In genomic region chr4:141713771-141714445, GRCh38 we compare ENCODE assay signal across 18 cellular contexts.
DNase-seq lines count a peak whose midpoint lies in the region; ATAC-seq and TF ChIP-seq lines count a peak whose summit lies in the region.
"Had no signal": no experiment of that assay in that cellular context is flagged by ENCODE, and none has a peak within 500 bp of the region (broad histone marks: within the 10 kb centered on the region; RNA-seq: fewer than 3 reads in every experiment).

No MANE protein-coding gene starts in this region.

- H3K27ac Mint-ChIP-seq in H9: peak overlapping the region in 2 of 3 experiments; percentile 20 to 59; a peak in 2 of 7 replicates
- H3K27ac Mint-ChIP-seq: activated T-helper 1 cell treated with anti-CD3 and anti-CD28 coated beads, Interleukin-12 subunit alpha, Interleukin-12 subunit beta, Interleukin-2, Interleukin-4 antibody, amounts not matched to agents 30 ng/mL and 10 ng/mL and 1 ng/mL, durations not matched to agents 14 hours and 24 hours and 36 hours; stimulated activated naive CD8-positive, alpha-beta T cell treated with anti-CD3 and anti-CD28 coated beads, Interleukin-15, Interleukin-2, amounts not matched to agents 100 ng/mL and 50 ng/mL, for 24 hours had no signal

- TF ChIP-seq RAD21 in SK-N-SH (IDR thresholded peaks at IDR 0.05; ENCODE audit: low read length): no peak

- no peak overlapping the region for H2BK15ac ChIP-seq in H9 (ENCODE audit: low read depth, low read length)

- H3K4me3 ChIP-seq in SK-N-SH (ENCODE audit: low read depth in 2 of 2, low read length in 1 of 2) (peak overlapping the region in 1 of 2 experiments; percentile 13; a peak in 1 of 4 replicates), fibroblast of the aortic adventitia (ENCODE audit: low read depth, low read length) (no peak overlapping the region), skeletal muscle cell (ENCODE audit: low read depth, low read length) (no peak overlapping the region), testis (no peak overlapping the region)
- H3K4me3 ChIP-seq: lower lobe of right lung, pancreas, SJSA1 had no signal

- H3K36me3 Mint-ChIP-seq in H9 (ENCODE audit: insufficient read depth in 1 of 3, low read depth in 3 of 3): peaks cover 0 to 11% (median 0%) of the 10 kb centered on the region in 3 experiments; a peak in 1 of 7 replicates

- no peaks in the 10 kb centered on the region for H3K27me3 Mint-ChIP-seq in H9 (ENCODE audit: low read depth)
- H3K27me3 Mint-ChIP-seq: central memory CD8-positive, alpha-beta T cell; stimulated activated naive CD8-positive, alpha-beta T cell treated with anti-CD3 and anti-CD28 coated beads, Interleukin-15, Interleukin-2, amounts not matched to agents 100 ng/mL and 50 ng/mL, for 24 hours had no signal

- no peaks in the 10 kb centered on the region for H3K9me2 ChIP-seq in SK-N-SH

- TF ChIP-seq CTCF in H9 (conservative IDR thresholded peaks at IDR 0.05): no peak
- TF ChIP-seq CTCF in SK-N-SH (IDR thresholded peaks at IDR 0.05): no peak
- no peak for TF ChIP-seq CTCF in fibroblast of the aortic adventitia (IDR thresholded peaks at IDR 0.05; ENCODE audit: insufficient read depth, low read length)
- no peak for TF ChIP-seq CTCF in testis (IDR thresholded peaks at IDR 0.05)

- no peak overlapping the region for H2BK12ac ChIP-seq in H9 (ENCODE audit: insufficient read length, low read depth, low read length)

- H3K4ac ChIP-seq in H9 (ENCODE audit: low read depth, low read length): no peak overlapping the region

- CTCF ChIA-PET in SK-N-SH (lab: Yijun Ruan, JAX): interaction anchor here (0.6 to 2.8 kb wide), 3 partner anchors 12 to 86 kb away, joined by 4 to 8 read pairs (median 7); no protein-coding TSS in a partner anchor

- intact Hi-C loops in testis (cut with DNase I; ENCODE audit: low total_unique reads): no loop called here

- no peaks in the 10 kb centered on the region for H3F3A ChIP-seq in SK-N-SH (replicated peaks; ENCODE audit: insufficient read depth)

- H3K36me3 ChIP-seq in SK-N-SH (replicated peaks in 1 of 2; ENCODE audit: control insufficient read depth in 1 of 2, insufficient read depth in 2 of 2, low read length in 1 of 2) (no peaks in the 10 kb centered on the region), testis (ENCODE audit: low read depth, missing control alignments) (no peaks in the 10 kb centered on the region)
- H3K36me3 ChIP-seq: lower lobe of right lung, pancreas, SJSA1 had no signal

- no peak overlapping the region for H2BK5ac ChIP-seq in H9 (ENCODE audit: insufficient read length, low read length)

- no peak for DNase-seq in H9
- no peak for DNase-seq in SK-N-SH
- DNase-seq in fibroblast of the aortic adventitia (ENCODE audit: low read depth): peak; percentile 55
- peak; percentile 41 for DNase-seq in skeletal muscle cell (ENCODE audit: low read depth)
- no peak for DNase-seq in cortex of kidney (lab: John Stamatoyannopoulos, UW)
- no peak for DNase-seq in testis
- DNase-seq in activated CD4-positive, alpha-beta T cell treated with anti-CD3 and anti-CD28 coated beads for 48 hours: no peak
- DNase-seq: lower lobe of right lung; NCI-H1092 treated with DMSO at 0.1 percent for 48 hours; NCI-H524 treated with DMSO at 0.1 percent for 48 hours; pancreas; stimulated activated CD4-positive, alpha-beta T cell treated with anti-CD3 and anti-CD28 coated beads, Interleukin-2, amount 100 ng/mL, for 48 hours had no signal

- H3K9me3 Mint-ChIP-seq in H9: peaks cover 8 to 10% of the 10 kb centered on the region in 2 experiments; a peak in 3 of 5 replicates
- H3K9me3 Mint-ChIP-seq: activated T-helper 1 cell treated with anti-CD3 and anti-CD28 coated beads, Interleukin-12 subunit alpha, Interleukin-12 subunit beta, Interleukin-2, Interleukin-4 antibody, amounts not matched to agents 30 ng/mL and 10 ng/mL and 1 ng/mL, durations not matched to agents 14 hours and 24 hours and 36 hours had no signal

- no peak overlapping the region for H4K8ac ChIP-seq in H9 (replicated peaks; ENCODE audit: insufficient read length, low read depth, low read length)

- no peak overlapping the region for H3K23ac ChIP-seq in H9 (ENCODE audit: insufficient read length, low read depth, low read length)

- H3K4me3 Mint-ChIP-seq in H9: no peak overlapping the region
- H3K4me3 Mint-ChIP-seq: activated T-helper 1 cell treated with anti-CD3 and anti-CD28 coated beads, Interleukin-12 subunit alpha, Interleukin-12 subunit beta, Interleukin-2, Interleukin-4 antibody, amounts not matched to agents 30 ng/mL and 10 ng/mL and 1 ng/mL, durations not matched to agents 14 hours and 24 hours and 36 hours; central memory CD8-positive, alpha-beta T cell; stimulated activated naive CD8-positive, alpha-beta T cell treated with anti-CD3 and anti-CD28 coated beads, Interleukin-15, Interleukin-2, amounts not matched to agents 100 ng/mL and 50 ng/mL, for 24 hours had no signal

- no peak overlapping the region for H3T11ph ChIP-seq in H9 (ENCODE audit: low read length)

- no peak for ATAC-seq in GM19351 (IDR thresholded peaks at IDR 0.05; ENCODE audit: unreplicated experiment)
- ATAC-seq: activated CD4-positive, CD25-positive, alpha-beta regulatory T cell treated with anti-CD3 and anti-CD28 coated beads, Interleukin-2, amount 50 U/mL, for 24 hours; lower lobe of right lung; pancreas had no signal

- POLR2A ChIA-PET in SK-N-SH (lab: Yijun Ruan, JAX): no interaction called here

- no peak overlapping the region for H4K5ac ChIP-seq in H9 (ENCODE audit: insufficient read length, low read depth, low read length)

- no peak overlapping the region for H3K14ac ChIP-seq in H9 (ENCODE audit: insufficient read depth, low read length)

- no peak for TF ChIP-seq EP300 in SK-N-SH (IDR thresholded peaks at IDR 0.05; ENCODE audit: borderline replicate concordance in 1 of 2, low read depth in 1 of 2, low read length in 1 of 2)

- no peak overlapping the region for H2BK120ac ChIP-seq in H9 (ENCODE audit: low read depth, low read length, poor library complexity, severe bottlenecking)

- H3K27me3 ChIP-seq in H9 (ENCODE audit: insufficient read depth, low read length) (no peaks in the 10 kb centered on the region), SK-N-SH (ENCODE audit: insufficient read depth) (no peaks in the 10 kb centered on the region), testis (no peaks in the 10 kb centered on the region)
- H3K27me3 ChIP-seq: pancreas, SJSA1 had no signal

- H3K9ac ChIP-seq in H9 (ENCODE audit: extremely low read depth, insufficient read length, low read length) (no peak overlapping the region), SK-N-SH (no peak overlapping the region)

- H3K4me1 Mint-ChIP-seq in H9: peaks cover 6 to 9% of the 10 kb centered on the region in 2 experiments; a peak in 3 of 4 replicates

- H3K27ac ChIP-seq in H9 (ENCODE audit: insufficient read length, low read depth, low read length) (no peak overlapping the region), SK-N-SH (ENCODE audit: low read depth in 2 of 2, low read length in 1 of 2) (peak overlapping the region in 1 of 2 experiments; percentile 45; a peak in 1 of 4 replicates), testis (no peak overlapping the region)
- H3K27ac ChIP-seq: lower lobe of right lung, pancreas, SJSA1 had no signal

- H3K79me1 ChIP-seq in H9 (ENCODE audit: insufficient read depth, low read depth, low read length, poor library complexity, severe bottlenecking): no peaks in the 10 kb centered on the region

- no peak for TF ChIP-seq POLR2A in testis (IDR thresholded peaks at IDR 0.05)

- H3K79me2 ChIP-seq in H9 (ENCODE audit: insufficient read depth, low read length): no peaks in the 10 kb centered on the region
- H3K79me2 ChIP-seq in SK-N-SH (ENCODE audit: insufficient read depth): no peaks in the 10 kb centered on the region

- H3K56ac ChIP-seq in H9 (ENCODE audit: insufficient read length, low read depth, low read length): no peak overlapping the region

- H3K4me2 ChIP-seq in H9 (ENCODE audit: insufficient read depth, insufficient read length, low read length) (no peak overlapping the region), SK-N-SH (peak overlapping the region; percentile 37)

- no peaks in the 10 kb centered on the region; the same call in 1 of the 2 replicates for H3K4me1 ChIP-seq in H9 (ENCODE audit: insufficient read depth, low read length)
- peaks cover 0 to 10% of the 10 kb centered on the region in 2 experiments; a peak in 2 of 4 replicates for H3K4me1 ChIP-seq in SK-N-SH (ENCODE audit: control insufficient read depth in 1 of 2, insufficient read depth in 2 of 2, low read depth in 1 of 2, low read length in 1 of 2)
- H3K4me1 ChIP-seq in testis: no peaks in the 10 kb centered on the region
- H3K4me1 ChIP-seq: lower lobe of right lung, pancreas had no signal

- H2AFZ ChIP-seq in H9 (ENCODE audit: low read length): no peak overlapping the region
- peak overlapping the region; percentile 83; the same call in 1 of the 2 replicates for H2AFZ ChIP-seq in SK-N-SH (ENCODE audit: low read depth)

- no peak overlapping the region for H3K18ac ChIP-seq in H9 (ENCODE audit: insufficient read length, low read depth, low read length)

- no peaks in the 10 kb centered on the region for H4K20me1 ChIP-seq in H9 (ENCODE audit: control insufficient read depth, insufficient read depth, insufficient read length)
- H4K20me1 ChIP-seq in SK-N-SH (ENCODE audit: insufficient read depth): no peaks in the 10 kb centered on the region

- no peak overlapping the region for H2AK5ac ChIP-seq in H9 (ENCODE audit: insufficient read length, low read length)

- WGBS in H9 (ENCODE audit: extremely low coverage, insufficient read length, low lambda C conversion rate): no CpG with 5 or more reads among the region's 3 CpGs
- WGBS in SK-N-SH (ENCODE audit: low lambda C conversion rate): 40% methylated on average over 3 of the region's 3 CpGs
- 81 to 89% methylated on average over 3 of the region's 3 CpGs for WGBS in testis, 2 donors

- no peak overlapping the region for H4K91ac ChIP-seq in H9 (ENCODE audit: insufficient read length, low read depth, low read length)

- H3K23me2 ChIP-seq in H9 (ENCODE audit: insufficient read length, low read depth, low read length, poor library complexity, severe bottlenecking): no peaks in the 10 kb centered on the region

- H3K9me3 ChIP-seq in H9 (ENCODE audit: control insufficient read depth, low read depth, low read length) (no peaks in the 10 kb centered on the region), SK-N-SH (no peaks in the 10 kb centered on the region), testis (no peaks in the 10 kb centered on the region)
- H3K9me3 ChIP-seq: lower lobe of right lung, pancreas, SJSA1 had no signal

- no peak overlapping the region for H2BK20ac ChIP-seq in H9 (ENCODE audit: low read depth, low read length, poor library complexity, severe bottlenecking)

TF ChIP-seq in SK-N-SH, 30 proteins besides CTCF, POLR2A, EP300 and RAD21 (continues in another document):
- peak; percentile 33; the same call in 1 of the 2 replicates for TF ChIP-seq FOSL2 (IDR thresholded peaks at IDR 0.05; ENCODE audit: borderline replicate concordance, low read depth)
- no peak for TF ChIP-seq ELF1 (IDR thresholded peaks at IDR 0.05)
- TF ChIP-seq JUND (IDR thresholded peaks at IDR 0.05): peak; percentile 25
- TF ChIP-seq NRF1 (IDR thresholded peaks at IDR 0.05; ENCODE audit: low read depth, low read length): no peak

Comparison
In these comparisons a context has a peak if more than half of its experiments do, and no peak if none do; other contexts are left out.
1. DNase-seq: peak in fibroblast of the aortic adventitia (single experiment) and skeletal muscle cell (single experiment); none in H9 (single experiment), SK-N-SH (single experiment), cortex of kidney (single experiment), testis (single experiment) and activated CD4-positive, alpha-beta T cell treated with anti-CD3 and anti-CD28 coated beads for 48 hours (single experiment).